Comparison of ENCODE assay signal across 8 cellular contexts in genomic region chr7:66776383-66776782, GRCh38. TPM values are rescaled to one million over a fixed set of nuclear protein-coding genes. Genes with fewer than 3 reads are reported as not detected.
DNase-seq lines count a peak whose midpoint lies in the region; ATAC-seq and TF ChIP-seq lines count a peak whose summit lies in the region.
"Not testable (repeated sequence)": the region's sequence is repeated elsewhere in the genome, so short reads cannot be mapped to it uniquely, and the experiment has no call there.

No MANE protein-coding gene starts in this region.

- not testable (repeated sequence) for H3K4me3 ChIP-seq in astrocyte of the spinal cord (ENCODE audit: low read depth, low read length); choroid plexus epithelial cell (ENCODE audit: low read depth, low read length); fibroblast of the aortic adventitia (ENCODE audit: low read depth, low read length); retinal pigment epithelial cell (ENCODE audit: low read length)

- H3K9me3 Mint-ChIP-seq in memory B cell = not testable (repeated sequence)

- ATAC-seq in memory B cell (ENCODE audit: low read depth) = peak; percentile 35

- peaks cover 41% of the 10 kb centered on the region for H3K36me3 Mint-ChIP-seq in memory B cell

- H3K4me3 Mint-ChIP-seq in memory B cell = not testable (repeated sequence)

- DNase-seq in ELR (ENCODE audit: low read depth) = peak; percentile 20
- DNase-seq in HT-29 (ENCODE audit: low spot score) = peak; percentile 3
- peak; percentile 14 for DNase-seq in RKO (ENCODE audit: low spot score)
- not testable (repeated sequence) for DNase-seq in astrocyte of the spinal cord (ENCODE audit: low read depth, low spot score); choroid plexus epithelial cell (ENCODE audit: low read depth); fibroblast of the aortic adventitia (ENCODE audit: low read depth); memory B cell (ENCODE audit: low spot score in 2 of 2); retinal pigment epithelial cell (ENCODE audit: low read depth)

- not testable (repeated sequence) for H3K4me1 Mint-ChIP-seq in memory B cell

- TF ChIP-seq CTCF in astrocyte of the spinal cord (IDR thresholded peaks at IDR 0.05; ENCODE audit: low read depth, low read length) = peak; percentile 2
- peak; percentile 1 for TF ChIP-seq CTCF in choroid plexus epithelial cell (conservative IDR thresholded peaks at IDR 0.05; ENCODE audit: low read depth, low read length)
- TF ChIP-seq CTCF in fibroblast of the aortic adventitia (IDR thresholded peaks at IDR 0.05; ENCODE audit: insufficient read depth, low read length) = peak; percentile 2
- TF ChIP-seq CTCF in retinal pigment epithelial cell (conservative IDR thresholded peaks at IDR 0.05; ENCODE audit: low read depth, low read length) = peak; percentile 8

- not testable (repeated sequence) for H3K27me3 Mint-ChIP-seq in memory B cell

- in situ Hi-C loops in astrocyte of the spinal cord (cut with HindIII; ENCODE audit: low sequenced_read_pairs) = not testable (repeated sequence)

- H3K27ac Mint-ChIP-seq in memory B cell = not testable (repeated sequence)

RNA-seq across cellular contexts. Expression of gene RABGEF1, which starts 35.9 kb away (rescaled TPM):
- 17.1 and 23.9 TPM in 2 replicates for total RNA-seq in HT-29 (2014; rRNA removed; shearing (Covaris generic))
- total RNA-seq in fibroblast of the aortic adventitia (ENCODE audit: low replicate concordance) = 57.8 and 75.6 TPM in 2 replicates
